In genomic region chr17:80331820-80332219, GRCh38 we compare ENCODE assay signal across 25 cellular contexts.
DNase-seq lines count a peak whose midpoint lies in the region; ATAC-seq, FAIRE-seq and TF ChIP-seq lines count a peak whose summit lies in the region.
"Had no signal": no experiment of that assay in that cellular context is flagged by ENCODE, and none has a peak within 500 bp of the region (broad histone marks: within the 10 kb centered on the region; RNA-seq: fewer than 3 reads in every experiment).

No MANE protein-coding gene starts in this region.

- H3K4me1 Mint-ChIP-seq in activated naive CD4-positive, alpha-beta T cell treated with anti-CD3 and anti-CD28 coated beads for 36 hours (ENCODE audit: low read depth) = peaks cover 5% of the 10 kb centered on the region
- H3K4me1 Mint-ChIP-seq: endodermal cell had no signal

- no peak for TF ChIP-seq CTCF in HEK293 (tag by site-specific recombination; IDR thresholded peaks at IDR 0.05)

- no peak for DNase-seq in activated naive CD4-positive, alpha-beta T cell treated with anti-CD3 and anti-CD28 coated beads for 36 hours
- DNase-seq in activated naive CD4-positive, alpha-beta T cell (lab: John Stamatoyannopoulos, UW) = no peak
- DNase-seq in effector memory CD4-positive, alpha-beta T cell = no peak
- DNase-seq in small intestine (peak; percentile 53), GDM1 (lab: John Stamatoyannopoulos, UW) (no peak), H7 (no peak)
- DNase-seq: activated CD4-positive, alpha-beta T cell treated with anti-CD3 and anti-CD28 coated beads for 4 hours; BE2C; central memory CD4-positive, alpha-beta T cell; endodermal cell; NCI-H146; NCI-H2107; NCI-H345; NCI-H69; Peyer's patch; SHP77; stimulated activated CD4-positive, alpha-beta T cell treated with anti-CD3 and anti-CD28 coated beads, Interleukin-12 subunit alpha, Interleukin-12 subunit beta, amount 100 ng/mL, for 4 hours; stimulated activated CD4-positive, alpha-beta T cell treated with anti-CD3 and anti-CD28 coated beads, Interleukin-2, amount 100 ng/mL, for 48 hours had no signal

- ATAC-seq in GM18520 (IDR thresholded peaks at IDR 0.05; ENCODE audit: unreplicated experiment) = no peak
- ATAC-seq: sciatic nerve had no signal

- intact Hi-C loops in activated naive CD4-positive, alpha-beta T cell treated with anti-CD3 and anti-CD28 coated beads for 36 hours (cut with micrococcal nuclease) = no loop called here

- H3K4me1 ChIP-seq in HEK293 (ENCODE audit: control insufficient read depth, insufficient read depth, low read length) (no peaks in the 10 kb centered on the region), small intestine (ENCODE audit: control insufficient read depth in 2 of 2, insufficient read depth in 1 of 2, low read depth in 1 of 2, low read length in 1 of 2) (no peaks in the 10 kb centered on the region)
- no peaks in the 10 kb centered on the region for H3K4me1 ChIP-seq in effector memory CD4-positive, alpha-beta T cell (ENCODE audit: control insufficient read depth, insufficient read depth, low read length, poor library complexity, severe bottlenecking)
- H3K4me1 ChIP-seq: BE2C, Peyer's patch, prostate gland, tibial nerve had no signal

- H3K4me3 ChIP-seq in HEK293 (ENCODE audit: low read depth, low read length) = no peak overlapping the region
- H3K4me3 ChIP-seq in effector memory CD4-positive, alpha-beta T cell (ENCODE audit: insufficient read depth, low read depth, low read length, poor library complexity, severe bottlenecking) = no peak overlapping the region
- no peak overlapping the region for H3K4me3 ChIP-seq in small intestine (ENCODE audit: low read depth in 1 of 2, low read length in 2 of 2)
- no peak overlapping the region for H3K4me3 ChIP-seq in H7 (ENCODE audit: insufficient read depth, low read depth, low read length)
- H3K4me3 ChIP-seq: Peyer's patch, prostate gland, tibial nerve had no signal

- H3K27me3 Mint-ChIP-seq in activated naive CD4-positive, alpha-beta T cell treated with anti-CD3 and anti-CD28 coated beads for 36 hours (ENCODE audit: low read depth) = no peaks in the 10 kb centered on the region
- H3K27me3 Mint-ChIP-seq: dendritic cell treated with granulocyte-macrophage colony-stimulating factor and Interleukin-4, amounts not matched to agents 40 ng/mL and 50 ng/mL, for 4 days had no signal

- H3K36me3 ChIP-seq in HEK293 (ENCODE audit: control insufficient read depth in 2 of 2, insufficient read depth in 1 of 2, low read length in 2 of 2) (peaks cover 28 to 86% of the 10 kb centered on the region in 2 experiments), small intestine (ENCODE audit: control insufficient read depth in 2 of 2, insufficient read depth in 2 of 2, low read length in 2 of 2) (peaks cover 20 to 27% of the 10 kb centered on the region in 2 donors), H7 (replicated peaks; ENCODE audit: control insufficient read depth, insufficient read depth, low read length) (peaks cover 22% of the 10 kb centered on the region)
- H3K36me3 ChIP-seq in effector memory CD4-positive, alpha-beta T cell (ENCODE audit: control insufficient read depth, insufficient read depth, low read length) = peaks cover 91% of the 10 kb centered on the region

- no peak for FAIRE-seq in small intestine (lab: Jason Lieb, UNC)

- peak overlapping the region; percentile 5 for H3K27ac Mint-ChIP-seq in activated naive CD4-positive, alpha-beta T cell treated with anti-CD3 and anti-CD28 coated beads for 36 hours
- H3K27ac Mint-ChIP-seq: endodermal cell had no signal

- H3K27ac ChIP-seq in HEK293 (ENCODE audit: extremely low read depth, low read depth, low read length) (no peak overlapping the region), small intestine (ENCODE audit: low read depth in 1 of 2, low read length in 1 of 2) (peak overlapping the region; percentile 6 to 25)
- H3K27ac ChIP-seq in effector memory CD4-positive, alpha-beta T cell (ENCODE audit: insufficient read depth, low read length, poor library complexity, severe bottlenecking) = peak overlapping the region; percentile 13
- H3K27ac ChIP-seq: prostate gland, tibial nerve, VCaP had no signal

- peaks cover 70% of the 10 kb centered on the region for H3K36me3 Mint-ChIP-seq in activated naive CD4-positive, alpha-beta T cell treated with anti-CD3 and anti-CD28 coated beads for 36 hours (ENCODE audit: low read depth)

- H3K27me3 ChIP-seq in effector memory CD4-positive, alpha-beta T cell (replicated peaks; ENCODE audit: control insufficient read depth, insufficient read depth, low read length, poor library complexity, severe bottlenecking) = no peaks in the 10 kb centered on the region
- no peaks in the 10 kb centered on the region for H3K27me3 ChIP-seq in small intestine (ENCODE audit: control insufficient read depth in 2 of 2, insufficient read depth in 2 of 2, low read length in 2 of 2)
- H3K27me3 ChIP-seq in H7 (ENCODE audit: control insufficient read depth, insufficient read depth, low read length) = no peaks in the 10 kb centered on the region
- H3K27me3 ChIP-seq: BE2C, Peyer's patch, tibial nerve had no signal

- WGBS in small intestine, 3 donors = 61 to 79% (median 77%) methylated on average over 10 of the region's 10 CpGs

- H3K9me3 ChIP-seq in HEK293 (ENCODE audit: control insufficient read depth, insufficient read depth, low read depth, low read length) (no peaks in the 10 kb centered on the region), small intestine (ENCODE audit: control insufficient read depth, low read depth) (no peaks in the 10 kb centered on the region)
- no peaks in the 10 kb centered on the region for H3K9me3 ChIP-seq in effector memory CD4-positive, alpha-beta T cell (ENCODE audit: control insufficient read depth, low read length)
- H3K9me3 ChIP-seq: BE2C, Peyer's patch, prostate gland, tibial nerve had no signal

- CTCF ChIA-PET in activated naive CD4-positive, alpha-beta T cell treated with anti-CD3 and anti-CD28 coated beads for 36 hours (lab: Charles Lee) = no interaction called here
- CTCF ChIA-PET in HEK293 (lab: Yijun Ruan, JAX) = interaction anchor here (1.1 kb wide), 1 partner anchor 29 kb away, joined by 3 read pairs; no protein-coding TSS in a partner anchor

- no peaks in the 10 kb centered on the region for H3K9me3 Mint-ChIP-seq in activated naive CD4-positive, alpha-beta T cell treated with anti-CD3 and anti-CD28 coated beads for 36 hours
- H3K9me3 Mint-ChIP-seq: dendritic cell treated with granulocyte-macrophage colony-stimulating factor and Interleukin-4, amounts not matched to agents 40 ng/mL and 50 ng/mL, for 4 days; endodermal cell had no signal

- POLR2A ChIA-PET in HEK293 (lab: Yijun Ruan, JAX) = no interaction called here

- H3K4me3 Mint-ChIP-seq in activated naive CD4-positive, alpha-beta T cell treated with anti-CD3 and anti-CD28 coated beads for 36 hours = no peak overlapping the region
- H3K4me3 Mint-ChIP-seq: dendritic cell treated with granulocyte-macrophage colony-stimulating factor and Interleukin-4, amounts not matched to agents 40 ng/mL and 50 ng/mL, for 4 days; endodermal cell had no signal

TF ChIP-seq in HEK293, 187 proteins besides CTCF, POLR2A, EP300 and RAD21:
- no peak for TF ChIP-seq OVOL3 (tag by site-specific recombination; IDR thresholded peaks at IDR 0.05)
- TF ChIP-seq PRDM1 (tag by site-specific recombination; IDR thresholded peaks at IDR 0.05) = peak; percentile 30; the same call in 1 of the 2 replicates
